In the genomic region with DNA sequence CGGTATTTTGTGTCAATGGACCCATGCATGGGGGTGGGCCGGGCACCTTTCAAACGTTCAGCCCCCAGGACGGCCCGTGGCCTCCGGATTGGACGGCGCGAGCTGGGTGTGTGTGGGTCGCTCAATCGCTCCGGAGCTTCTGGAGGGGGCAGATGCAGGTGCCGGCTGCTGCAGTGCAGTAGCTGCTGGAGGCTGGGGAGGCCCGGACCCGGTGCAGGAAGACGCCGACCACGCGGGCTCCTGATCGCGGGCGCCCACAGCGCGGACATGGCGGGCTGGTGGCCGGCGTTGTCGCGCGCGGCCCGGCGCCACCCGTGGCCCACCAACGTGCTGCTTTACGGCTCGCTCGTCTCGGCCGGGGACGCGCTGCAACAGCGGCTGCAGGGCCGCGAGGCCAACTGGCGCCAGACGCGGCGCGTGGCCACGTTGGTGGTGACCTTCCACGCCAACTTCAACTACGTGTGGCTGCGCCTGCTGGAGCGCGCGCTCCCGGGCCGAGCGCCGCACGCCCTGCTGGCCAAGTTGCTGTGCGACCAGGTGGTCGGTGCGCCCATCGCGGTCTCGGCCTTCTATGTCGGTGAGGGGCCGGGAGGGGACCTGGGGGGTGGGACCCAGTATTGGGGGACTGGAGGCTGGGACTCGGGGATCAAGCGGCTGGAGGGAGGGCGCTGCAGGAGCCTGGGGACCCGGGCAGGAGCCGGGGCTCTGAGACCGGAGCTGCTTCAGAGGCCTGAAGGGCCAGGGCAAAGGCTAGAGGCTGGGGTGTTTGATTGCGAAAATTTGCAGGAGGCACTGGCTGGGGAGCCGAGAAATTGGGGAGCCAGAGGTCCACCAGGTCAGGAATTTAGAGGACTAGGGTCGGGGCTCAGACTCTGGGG, we compare ENCODE assay signal across 8 cellular contexts. TPM values are rescaled to one million over a fixed set of nuclear protein-coding genes. Genes with fewer than 3 reads are reported as not detected.
DNase-seq lines count a peak whose midpoint lies in the region; ATAC-seq, FAIRE-seq and TF ChIP-seq lines count a peak whose summit lies in the region.
"Not testable (repeated sequence)": the region's sequence is repeated elsewhere in the genome, so short reads cannot be mapped to it uniquely, and the experiment has no call there.

TSS of gene MPV17L (plus strand) at position 124 of the 878 bp plus-strand sequence. CDS start at position 268, 144 bp downstream.

- H3K9me3 ChIP-seq in BLaER1 = peaks cover 14% of the 10 kb centered on the region
- H3K9me3 ChIP-seq in IMR-90 (ENCODE audit: control insufficient read depth, insufficient read depth, low read length); esophagus muscularis mucosa; kidney (ENCODE audit: control insufficient read depth in 1 of 2, low read length in 2 of 2); stomach smooth muscle (ENCODE audit: control insufficient read depth in 2 of 2, low read length in 2 of 2): not testable (repeated sequence)

- H3K18ac ChIP-seq in IMR-90 (ENCODE audit: low read depth, low read length) = not testable (repeated sequence)

- not testable (repeated sequence) for H3K9me1 ChIP-seq in IMR-90 (ENCODE audit: insufficient read depth, low read length)

- H3K27me3 ChIP-seq in BLaER1 (peaks cover 18% of the 10 kb centered on the region), IMR-90 (ENCODE audit: control insufficient read depth, insufficient read depth, low read length) (peaks cover 12% of the 10 kb centered on the region)
- not testable (repeated sequence) for H3K27me3 ChIP-seq in esophagus muscularis mucosa; stomach smooth muscle (ENCODE audit: control insufficient read depth in 1 of 2, insufficient read depth in 2 of 2, low read length in 2 of 2)

- not testable (repeated sequence) for H4K20me1 ChIP-seq in BLaER1; IMR-90 (ENCODE audit: insufficient read depth, low read length)

- not testable (repeated sequence) for TF ChIP-seq POLR2A in IMR-90 (IDR thresholded peaks at IDR 0.05; ENCODE audit: low read depth, low read length); esophagus muscularis mucosa (IDR thresholded peaks at IDR 0.05; ENCODE audit: low read depth)

- POLR2A ChIA-PET in IMR-90 (lab: Charles Lee; ENCODE audit: unreplicated experiment) = not testable (repeated sequence)

- CTCF ChIA-PET in IMR-90 (lab: Yijun Ruan, JAX) = not testable (repeated sequence)

- not testable (repeated sequence) for H4K8ac ChIP-seq in IMR-90 (ENCODE audit: low read depth in 2 of 2, low read length in 2 of 2)

- H2BK20ac ChIP-seq in IMR-90 (ENCODE audit: low read depth, low read length) = not testable (repeated sequence)

- H3K27ac ChIP-seq in BLaER1; IMR-90 (ENCODE audit: insufficient read depth, low read length); stomach smooth muscle (ENCODE audit: low read length): not testable (repeated sequence)
- peak within 1 kb of the TSS; percentile 70 for H3K27ac ChIP-seq in angular gyrus (ENCODE audit: low read depth, low read length)
- peak within 1 kb of the TSS; percentile 74 to 80 (median 78) for H3K27ac ChIP-seq in esophagus muscularis mucosa (replicated peaks in 1 of 4)
- peak within 1 kb of the TSS in 1 of 2 donors; percentile 43 for H3K27ac ChIP-seq in kidney (ENCODE audit: low read depth in 2 of 2, low read length in 2 of 2)

- not testable (repeated sequence) for H2BK120ac ChIP-seq in IMR-90 (ENCODE audit: low read depth, low read length)

- FAIRE-seq in kidney (lab: Jason Lieb, UNC) = not testable (repeated sequence)

- in situ Hi-C loops in IMR-90 (cut with MboI; ENCODE audit: low sequenced_read_pairs) = not testable (repeated sequence)

- BruUV-seq in IMR-90 (replicated peaks; lab: Mats Ljungman, UMichigan) = not testable (repeated sequence)

- not testable (repeated sequence) for H2BK15ac ChIP-seq in IMR-90 (ENCODE audit: low read depth, low read length)

- H3K36me3 ChIP-seq in BLaER1; IMR-90 (ENCODE audit: control insufficient read depth, insufficient read depth, low read length); esophagus muscularis mucosa; kidney (ENCODE audit: control insufficient read depth in 1 of 2, insufficient read depth in 2 of 2, low read length in 2 of 2); stomach smooth muscle (ENCODE audit: control insufficient read depth in 2 of 2, insufficient read depth in 2 of 2, low read length in 2 of 2): not testable (repeated sequence)

- dilution Hi-C loops in IMR-90 (cut with HindIII; ENCODE audit: low sequenced_read_pairs, unreplicated experiment) = not testable (repeated sequence)

- not testable (repeated sequence) for H4K91ac ChIP-seq in IMR-90 (ENCODE audit: insufficient read depth, low read depth, low read length)

- not testable (repeated sequence) for H4K5ac ChIP-seq in IMR-90 (ENCODE audit: low read depth, low read length)

- WGBS in IMR-90 (ENCODE audit: extremely low coverage in 2 of 2, insufficient read length in 1 of 2), 2 experiments = 14% methylated on average over 18 of the region's 79 CpGs; no CpG with 5 or more reads in 1 of the 2 experiments
- 5% methylated on average over 30 of the region's 79 CpGs for WGBS in esophagus muscularis mucosa

- not testable (repeated sequence) for H3K56ac ChIP-seq in IMR-90 (ENCODE audit: extremely low read depth, insufficient read depth, low read length)

- H3K4me3 ChIP-seq in BLaER1 (0 out of 2 replicates have a peak within 1 kb of the TSS, but pooled peaks have one; percentile 22), IMR-90 (ENCODE audit: insufficient read depth, low read depth, low read length) (peak within 1 kb of the TSS; percentile 32), esophagus muscularis mucosa (peak within 1 kb of the TSS; percentile 53 to 77 (median 70)), kidney (ENCODE audit: low read length in 2 of 2) (peak within 1 kb of the TSS; percentile 52 to 63), stomach smooth muscle (ENCODE audit: low read length in 2 of 2) (peak within 1 kb of the TSS; percentile 59 to 75)

- not testable (repeated sequence) for H2AK9ac ChIP-seq in IMR-90 (replicated peaks; ENCODE audit: low read depth, low read length, poor library complexity)

- not testable (repeated sequence) for H3K4me1 ChIP-seq in BLaER1; IMR-90 (ENCODE audit: control insufficient read depth, insufficient read depth, low read length); kidney (ENCODE audit: control insufficient read depth in 1 of 2, insufficient read depth in 1 of 2, low read depth in 1 of 2, low read length in 2 of 2); stomach smooth muscle (ENCODE audit: control insufficient read depth, insufficient read depth, low read length)
- peaks cover 0 to 17% (median 14%) of the 10 kb centered on the region in 4 donors for H3K4me1 ChIP-seq in esophagus muscularis mucosa

- TF ChIP-seq EP300 in esophagus muscularis mucosa (IDR thresholded peaks at IDR 0.05) = not testable (repeated sequence)

- not testable (repeated sequence) for H3K23ac ChIP-seq in IMR-90 (ENCODE audit: low read depth, low read length)

- not testable (repeated sequence) for DNase-seq in IMR-90; esophagus muscularis mucosa (ENCODE audit: extremely low spot score)
- DNase-seq in NCI-H82 (lab: John Stamatoyannopoulos, UW) = peak; percentile 37
- DNase-seq in kidney = peak; percentile 82
- peak in 47 of 56 donors; percentile 7 to 77 (median 41) for DNase-seq in nucleus accumbens (lab: John Stamatoyannopoulos, UW)

- H2AFZ ChIP-seq in IMR-90 (replicated peaks; ENCODE audit: low read length, poor library complexity) = peak within 1 kb of the TSS; percentile 72

- H3K9ac ChIP-seq in BLaER1; IMR-90 (ENCODE audit: low read depth, low read length): not testable (repeated sequence)
- H3K9ac ChIP-seq in kidney (ENCODE audit: low read length in 2 of 2) (peak within 1 kb of the TSS in 1 of 2 donors; percentile 26), stomach smooth muscle (ENCODE audit: low read length in 2 of 2) (peak within 1 kb of the TSS; percentile 38 to 60)

- not testable (repeated sequence) for H2AK5ac ChIP-seq in IMR-90 (ENCODE audit: low read depth, low read length)

- not testable (repeated sequence) for TF ChIP-seq RAD21 in IMR-90 (IDR thresholded peaks at IDR 0.05; ENCODE audit: low read length)

- not testable (repeated sequence) for TF ChIP-seq CTCF in IMR-90 (conservative IDR thresholded peaks at IDR 0.05; ENCODE audit: low read depth, low read length); esophagus muscularis mucosa (IDR thresholded peaks at IDR 0.05); kidney (IDR thresholded peaks at IDR 0.05; ENCODE audit: borderline replicate concordance, extremely low read depth, insufficient read depth)

- H3K4ac ChIP-seq in IMR-90 (ENCODE audit: low read depth, low read length) = not testable (repeated sequence)

- ATAC-seq in IMR-90 (ENCODE audit: low read depth) = peak; percentile 71

- intact Hi-C loops in IMR-90 (cut with micrococcal nuclease); esophagus muscularis mucosa (cut with DNase I); kidney (cut with DNase I): not testable (repeated sequence)

- not testable (repeated sequence) for H2BK5ac ChIP-seq in IMR-90 (ENCODE audit: low read depth, low read length, poor library complexity, severe bottlenecking)

- not testable (repeated sequence) for H3K79me1 ChIP-seq in IMR-90 (ENCODE audit: low read depth in 1 of 2, low read length in 2 of 2)

- H3K4me2 ChIP-seq in BLaER1 = not testable (repeated sequence)
- H3K4me2 ChIP-seq in IMR-90 (ENCODE audit: low read depth, low read length) = peak within 1 kb of the TSS; percentile 47

- not testable (repeated sequence) for H3K14ac ChIP-seq in IMR-90 (replicated peaks; ENCODE audit: low read depth, low read length)

RNA-seq across cellular contexts. Expression of gene MPV17L, which starts in this region (rescaled TPM):
- under 0.01 TPM in 1 of 2 replicates, not detected in the other for total RNA-seq in IMR-90 (2012; rRNA removed)
- 0.03 and 0.13 TPM in 2 replicates for polyA plus RNA-seq in IMR-90 (2012; rRNA removed)
- polyA plus RNA-seq in IMR-90 (2012; cell fraction: cytosol; rRNA removed) = not detected in 2 replicates
- polyA plus RNA-seq in IMR-90 (2012; cell fraction: nucleus; rRNA removed; ENCODE audit: low replicate concordance) = 0.03 TPM in 1 of 2 replicates, not detected in the other
- 1 to 10 TPM; 6.6 to 9.5 (median 9.3) TPM for total RNA-seq in esophagus muscularis mucosa
- 11.8 TPM for total RNA-seq in kidney
- polyA plus RNA-seq in kidney (ENCODE audit: insufficient read depth, low read depth, low replicate concordance) = 4.8 TPM

Comparison
In these comparisons a context has a peak if more than half of its experiments do, and no peak if none do; other contexts are left out.
1. Peak in ATAC-seq, H3K4me3 ChIP-seq and H3K4me2 ChIP-seq in IMR-90; RNA of the gene not detected or under 1 TPM.